Comparison of ENCODE assay signal across 1 cellular context in the genomic region with DNA sequence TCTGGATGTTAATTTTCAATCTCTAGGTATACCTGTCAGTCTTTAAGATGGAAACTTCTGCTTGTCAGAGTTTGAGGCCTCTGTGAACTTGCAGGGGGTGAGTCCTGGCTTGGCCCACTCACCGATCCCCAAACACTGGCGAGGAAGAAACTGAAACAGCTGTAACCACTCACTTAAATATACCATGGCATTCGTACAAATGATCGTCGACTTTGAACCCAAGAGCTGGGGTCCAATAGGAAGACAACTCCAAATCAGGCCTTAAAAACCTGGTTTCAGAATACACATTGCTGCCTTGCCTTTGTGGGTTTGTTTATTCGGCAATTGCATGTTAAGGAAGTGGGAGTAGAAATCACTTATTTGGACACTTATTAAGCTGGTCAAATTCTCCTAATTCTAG.
A peak's percentile ranks its signal among the peaks of the same experiment; 100 is the strongest.
TF ChIP-seq lines count a peak whose summit lies in the region.

No MANE protein-coding gene starts in this region.

TF ChIP-seq in HepG2, 621 proteins besides CTCF, POLR2A, EP300 and RAD21 (continued from another document):
- TF ChIP-seq, protein P1, sequence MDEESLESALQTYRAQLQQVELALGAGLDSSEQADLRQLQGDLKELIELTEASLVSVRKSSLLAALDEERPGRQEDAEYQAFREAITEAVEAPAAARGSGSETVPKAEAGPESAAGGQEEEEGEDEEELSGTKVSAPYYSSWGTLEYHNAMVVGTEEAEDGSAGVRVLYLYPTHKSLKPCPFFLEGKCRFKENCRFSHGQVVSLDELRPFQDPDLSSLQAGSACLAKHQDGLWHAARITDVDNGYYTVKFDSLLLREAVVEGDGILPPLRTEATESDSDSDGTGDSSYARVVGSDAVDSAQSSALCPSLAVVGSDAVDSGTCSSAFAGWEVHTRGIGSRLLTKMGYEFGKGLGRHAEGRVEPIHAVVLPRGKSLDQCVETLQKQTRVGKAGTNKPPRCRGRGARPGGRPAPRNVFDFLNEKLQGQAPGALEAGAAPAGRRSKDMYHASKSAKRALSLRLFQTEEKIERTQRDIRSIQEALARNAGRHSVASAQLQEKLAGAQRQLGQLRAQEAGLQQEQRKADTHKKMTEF (CRISPR knock-in tag; IDR thresholded peaks at IDR 0.05) = no peak
- TF ChIP-seq ZNF121 (CRISPR knock-in tag; IDR thresholded peaks at IDR 0.05) = no peak
- no peak for TF ChIP-seq ZFX (CRISPR knock-in tag; IDR thresholded peaks at IDR 0.05; ENCODE audit: low read depth)
- TF ChIP-seq, protein P2, sequence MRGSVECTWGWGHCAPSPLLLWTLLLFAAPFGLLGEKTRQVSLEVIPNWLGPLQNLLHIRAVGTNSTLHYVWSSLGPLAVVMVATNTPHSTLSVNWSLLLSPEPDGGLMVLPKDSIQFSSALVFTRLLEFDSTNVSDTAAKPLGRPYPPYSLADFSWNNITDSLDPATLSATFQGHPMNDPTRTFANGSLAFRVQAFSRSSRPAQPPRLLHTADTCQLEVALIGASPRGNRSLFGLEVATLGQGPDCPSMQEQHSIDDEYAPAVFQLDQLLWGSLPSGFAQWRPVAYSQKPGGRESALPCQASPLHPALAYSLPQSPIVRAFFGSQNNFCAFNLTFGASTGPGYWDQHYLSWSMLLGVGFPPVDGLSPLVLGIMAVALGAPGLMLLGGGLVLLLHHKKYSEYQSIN (CRISPR knock-in tag; IDR thresholded peaks at IDR 0.05; ENCODE audit: borderline replicate concordance) = no peak
- TF ChIP-seq SCMH1 (CRISPR knock-in tag; IDR thresholded peaks at IDR 0.05; ENCODE audit: borderline replicate concordance) = no peak
- TF ChIP-seq HNF4G (IDR thresholded peaks at IDR 0.05; ENCODE audit: borderline replicate concordance, low read depth, low read length) = 0 out of 2 replicates have a peak, but pooled peaks have one; percentile 11
- TF ChIP-seq HNF4G (CRISPR knock-in tag; IDR thresholded peaks at IDR 0.05; ENCODE audit: borderline replicate concordance, low read depth) = no peak
- no peak for TF ChIP-seq RFX5 (IDR thresholded peaks at IDR 0.05; ENCODE audit: low read depth, low read length)
